In genomic region chr4:168572002-168572401, GRCh38 we compare ENCODE assay signal across 25 cellular contexts.
"Had no signal": no experiment of that assay in that cellular context is flagged by ENCODE, and none has a peak within 500 bp of the region (broad histone marks: within the 10 kb centered on the region; RNA-seq: fewer than 3 reads in every experiment).

No MANE protein-coding gene starts in this region.

- H2AFZ ChIP-seq: hepatocyte had no signal

- H3K9me3 ChIP-seq: gastroesophageal sphincter, heart left ventricle, left lung, lower lobe of right lung, mucosa of descending colon had no signal

- H3K79me2 ChIP-seq: hepatocyte had no signal

- H3K4me1 ChIP-seq: left lung had no signal

- DNase-seq: dermis blood vessel endothelial cell; dorsolateral prefrontal cortex; effector CD4-positive, alpha-beta T cell; effector memory CD4-positive, alpha-beta T cell; erythroblast; esophagus squamous epithelium; foreskin fibroblast; foreskin melanocyte; heart left ventricle; hypothalamus; immature natural killer cell; islet precursor cell; kidney; left cardiac atrium; left lung; left ventricle myocardium superior; lower lobe of right lung; mesenchymal stem cell; mucosa of descending colon had no signal

- H3K9me3 Mint-ChIP-seq: immature natural killer cell, mesothelial cell of epicardium had no signal

- H3K4me2 ChIP-seq: hepatocyte had no signal

- H3K36me3 Mint-ChIP-seq: immature natural killer cell, mesothelial cell of epicardium had no signal

- H3K27ac ChIP-seq: coronary artery, dorsolateral prefrontal cortex, epithelial cell of prostate, esophagus squamous epithelium, gastroesophageal sphincter, heart left ventricle, hepatocyte, left lung, lower lobe of right lung had no signal

- H3K27ac Mint-ChIP-seq: immature natural killer cell, mesothelial cell of epicardium had no signal

- H3K4me3 Mint-ChIP-seq: immature natural killer cell, mesothelial cell of epicardium had no signal

- ATAC-seq: esophagus mucosa, gastroesophageal sphincter, heart left ventricle, left lung, left ventricle myocardium superior, lower lobe of right lung, mucosa of descending colon had no signal

- H3K36me3 ChIP-seq: esophagus squamous epithelium, gastroesophageal sphincter, heart left ventricle, left lung, lower lobe of right lung had no signal

- H3K4me3 ChIP-seq: coronary artery, dorsolateral prefrontal cortex, esophagus squamous epithelium, gastroesophageal sphincter, heart left ventricle, hepatocyte, left lung, lower lobe of right lung, mucosa of descending colon had no signal

- H3K4me1 Mint-ChIP-seq: immature natural killer cell had no signal

- H3K27me3 ChIP-seq: gastroesophageal sphincter, heart left ventricle, hepatocyte had no signal
